In genomic region chr19:13181747-13182388, GRCh38 we compare ENCODE assay signal across 8 cellular contexts. TPM values are rescaled to one million over a fixed set of nuclear protein-coding genes. Genes with fewer than 3 reads are reported as not detected.
DNase-seq lines count a peak whose midpoint lies in the region; ATAC-seq and TF ChIP-seq lines count a peak whose summit lies in the region.

No MANE protein-coding gene starts in this region.

- no peaks in the 10 kb centered on the region for H3K36me3 ChIP-seq in SK-N-MC (ENCODE audit: insufficient read depth, low read length)
- no peaks in the 10 kb centered on the region for H3K36me3 ChIP-seq in mucosa of descending colon (ENCODE audit: low read depth)

- peak overlapping the region; percentile 15; the same call in 1 of the 2 replicates for H3K4me3 ChIP-seq in SK-N-MC
- no peak overlapping the region for H3K4me3 ChIP-seq in choroid plexus epithelial cell (ENCODE audit: low read depth, low read length)
- H3K4me3 ChIP-seq in mucosa of descending colon = no peak overlapping the region

- peak overlapping the region; percentile 46 for H3K27ac ChIP-seq in SK-N-MC

- peak overlapping the region; percentile 62 for H3K9ac ChIP-seq in SK-N-MC (ENCODE audit: insufficient read length)

- ATAC-seq in mucosa of descending colon = peak; percentile 87
- no peak for ATAC-seq in HG03565 (IDR thresholded peaks at IDR 0.05; ENCODE audit: unreplicated experiment)
- ATAC-seq in HG02981 (IDR thresholded peaks at IDR 0.05; ENCODE audit: unreplicated experiment) = no peak

- H3K9me3 ChIP-seq in SK-N-MC (ENCODE audit: low read depth, low read length) (no peaks in the 10 kb centered on the region), mucosa of descending colon (no peaks in the 10 kb centered on the region)

- DNase-seq in DMS79 treated with DMSO at 0.1 percent for 48 hours (lab: John Stamatoyannopoulos, UW) (peak; percentile 32), DMS79 (lab: John Stamatoyannopoulos, UW) (no peak), SK-N-MC (ENCODE audit: low read depth, low spot score) (no peak), choroid plexus epithelial cell (ENCODE audit: low read depth) (peak; percentile 46), mucosa of descending colon (peak in 2 of 3 donors; percentile 79 to 85), ureter (ENCODE audit: low spot score) (peak; percentile 84)

- TF ChIP-seq CTCF in choroid plexus epithelial cell (conservative IDR thresholded peaks at IDR 0.05; ENCODE audit: low read depth, low read length) (no peak), mucosa of descending colon (IDR thresholded peaks at IDR 0.05) (no peak)

- intact Hi-C loops in mucosa of descending colon (cut with DNase I, micrococcal nuclease) = no loop called here

- H3K4me1 ChIP-seq in mucosa of descending colon (ENCODE audit: low read depth) = peaks cover 11% of the 10 kb centered on the region

RNA-seq across cellular contexts. Expression of gene IER2, which starts 31.7 kb away (rescaled TPM):
- total RNA-seq in mucosa of descending colon (100 to 1,000 TPM; 101 to 117 (median 112) TPM), ureter (94.0 TPM)

RNA-seq across cellular contexts. Expression of gene STX10, which starts 31.7 kb away (rescaled TPM):
- total RNA-seq in mucosa of descending colon (10 to 100 TPM; 48.2 to 59.7 (median 49.3) TPM), ureter (37.3 TPM)

Comparison
In these comparisons a context has a peak if more than half of its experiments do, and no peak if none do; other contexts are left out.
1. DNase-seq: peak in DMS79 treated with DMSO at 0.1 percent for 48 hours (single experiment), choroid plexus epithelial cell (single experiment), mucosa of descending colon (2 of 3) and ureter (single experiment); none in DMS79 (single experiment) and SK-N-MC (single experiment).